8 cellular contexts compared by ENCODE assay signal in the genomic region with DNA sequence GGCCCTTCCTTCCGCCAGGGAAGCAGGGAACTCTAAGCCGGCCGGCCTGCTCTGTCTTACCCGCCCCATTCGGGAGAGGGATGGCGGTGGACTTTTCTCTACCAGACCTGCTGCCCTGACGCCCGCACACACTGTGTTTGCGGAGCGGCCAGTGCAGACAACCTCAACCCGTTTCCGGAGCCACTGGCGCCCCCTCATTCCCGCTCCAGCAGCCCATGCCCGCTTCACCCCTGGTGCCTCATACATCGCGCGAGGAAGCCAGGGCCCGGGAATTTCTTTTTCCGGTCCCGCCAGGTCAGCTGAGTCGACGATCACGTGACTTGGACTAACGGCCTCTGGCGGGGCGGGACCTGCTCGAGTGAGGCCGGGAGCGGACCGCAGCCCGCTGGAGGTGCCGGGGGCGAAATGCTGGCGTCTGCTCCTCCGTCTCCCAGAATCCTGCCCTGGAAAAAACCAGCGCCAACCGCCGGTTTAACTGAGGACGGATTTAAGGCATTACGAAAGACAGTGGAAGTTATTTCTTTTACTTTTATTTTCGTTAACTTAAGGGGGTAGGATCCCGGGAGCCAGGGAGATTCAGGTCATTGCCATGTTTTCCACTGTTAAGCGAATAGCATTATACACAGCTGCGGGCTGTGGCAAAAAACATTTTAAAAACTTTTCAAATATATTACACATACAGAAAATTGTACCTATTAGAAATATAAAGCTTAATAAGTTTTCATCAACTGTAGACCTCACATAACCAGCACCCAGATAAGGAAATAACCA. TPM values are rescaled to one million over a fixed set of nuclear protein-coding genes. Genes with fewer than 3 reads are reported as not detected.
DNase-seq lines count a peak whose midpoint lies in the region; ATAC-seq, FAIRE-seq and TF ChIP-seq lines count a peak whose summit lies in the region.
"Not testable (repeated sequence)": the region's sequence is repeated elsewhere in the genome, so short reads cannot be mapped to it uniquely, and the experiment has no call there.

No MANE protein-coding gene starts in this region.

- 0 to 4% methylated on average over 5 to 31 of the region's 45 CpGs for WGBS in upper lobe of left lung, 2 donors

- H3K79me2 ChIP-seq in OCI-LY7 (ENCODE audit: insufficient read depth, low read depth, low read length); endothelial cell of umbilical vein (ENCODE audit: control insufficient read depth, insufficient read depth, low read length): not testable (repeated sequence)

- not testable (repeated sequence) for H2AFZ ChIP-seq in OCI-LY7 (ENCODE audit: low read length)
- H2AFZ ChIP-seq in endothelial cell of umbilical vein (ENCODE audit: low read depth, low read length), result peak overlapping the region; percentile 90

- H3K27ac ChIP-seq in OCI-LY7 (ENCODE audit: low read depth, low read length, poor library complexity, severe bottlenecking); endothelial cell of umbilical vein (ENCODE audit: insufficient read depth, low read depth, low read length): not testable (repeated sequence)
- H3K27ac ChIP-seq in upper lobe of left lung, result peak overlapping the region in 2 of 4 donors; percentile 64 to 69

- H3K9me2 ChIP-seq in OCI-LY7 (ENCODE audit: insufficient read depth, low read length), result not testable (repeated sequence)

- DNase-seq in OCI-LY7 (ENCODE audit: low spot score), result peak; percentile 60
- peak; percentile 92 to 94 for DNase-seq in activated T-cell treated with anti-CD3 and anti-CD28 coated beads, Interleukin-2, amount 50 U/mL, for 48 hours
- DNase-seq in endothelial cell of umbilical vein (ENCODE audit: low read depth, low spot score), result peak; percentile 87
- DNase-seq in left lobe of liver (ENCODE audit: low spot score), result peak; percentile 97
- DNase-seq in upper lobe of left lung, result peak; percentile 92

- BruUV-seq in OCI-LY7 (replicated peaks; lab: Mats Ljungman, UMichigan) (TSS peak; percentile 92), endothelial cell of umbilical vein (replicated peaks; lab: Mats Ljungman, UMichigan) (TSS peak; percentile 96)

- TF ChIP-seq POLR2A in GM15510 (IDR thresholded peaks at IDR 0.05; ENCODE audit: borderline replicate concordance, extremely low read depth, insufficient read length) (peak; percentile 45), upper lobe of left lung (IDR thresholded peaks at IDR 0.05) (peak in 1 of 4 donors; percentile 44)
- TF ChIP-seq POLR2A in endothelial cell of umbilical vein (IDR thresholded peaks at IDR 0.05; ENCODE audit: low read depth, low read length), result not testable (repeated sequence)

- peak; percentile 78 for ATAC-seq in HG02798 (IDR thresholded peaks at IDR 0.05; ENCODE audit: poor library complexity, unreplicated experiment)
- ATAC-seq in left lobe of liver, result peak; percentile 83
- ATAC-seq in upper lobe of left lung (ENCODE audit: low FRiP score in 2 of 2), result peak; percentile 94 to 97

- H3K9ac ChIP-seq in endothelial cell of umbilical vein (replicated peaks; ENCODE audit: extremely low read depth, insufficient read depth, low read length) (peak overlapping the region; percentile 23), skeletal muscle satellite cell (ENCODE audit: low read depth, low read length) (peak overlapping the region; percentile 78)

- H3K36me3 ChIP-seq in OCI-LY7 (ENCODE audit: insufficient read depth, low read length); endothelial cell of umbilical vein (ENCODE audit: control insufficient read depth in 2 of 2, extremely low read depth in 1 of 2, insufficient read depth in 2 of 2, low read length in 2 of 2); skeletal muscle satellite cell (ENCODE audit: insufficient read depth, low read length); upper lobe of left lung: not testable (repeated sequence)

- not testable (repeated sequence) for H3K27me3 ChIP-seq in endothelial cell of umbilical vein (ENCODE audit: control insufficient read depth in 2 of 2, insufficient read depth in 2 of 2, low read length in 2 of 2); skeletal muscle satellite cell (ENCODE audit: control insufficient read depth, insufficient read depth, low read length); upper lobe of left lung

- TF ChIP-seq CTCF in OCI-LY7 (conservative IDR thresholded peaks at IDR 0.05; ENCODE audit: low read length); endothelial cell of umbilical vein (IDR thresholded peaks at IDR 0.05; ENCODE audit: extremely low read depth in 1 of 2, insufficient read depth in 1 of 2, low read depth in 1 of 2, low read length in 2 of 2); upper lobe of left lung (IDR thresholded peaks at IDR 0.05): not testable (repeated sequence)

- H3K4me1 ChIP-seq in OCI-LY7 (ENCODE audit: insufficient read depth, low read length, poor library complexity, severe bottlenecking); endothelial cell of umbilical vein (ENCODE audit: control insufficient read depth, extremely low read depth, insufficient read depth, low read length); skeletal muscle satellite cell (ENCODE audit: control insufficient read depth, insufficient read depth, low read length); upper lobe of left lung: not testable (repeated sequence)

- not testable (repeated sequence) for H4K20me1 ChIP-seq in OCI-LY7 (ENCODE audit: insufficient read depth, low read length); endothelial cell of umbilical vein (replicated peaks; ENCODE audit: control insufficient read depth, extremely low read depth, insufficient read depth, low read length)

- dilution Hi-C loops in endothelial cell of umbilical vein (cut with MboI; ENCODE audit: extremely low pct_ligation_motif_present, low sequenced_read_pairs), result not testable (repeated sequence)

- H3K9me1 ChIP-seq in endothelial cell of umbilical vein (replicated peaks; ENCODE audit: control insufficient read depth, extremely low read depth, insufficient read depth, low read length), result not testable (repeated sequence)

- peak; percentile 84 for FAIRE-seq in endothelial cell of umbilical vein (lab: Jason Lieb, UNC)

- not testable (repeated sequence) for TF ChIP-seq EP300 in upper lobe of left lung (IDR thresholded peaks at IDR 0.05)

- not testable (repeated sequence) for H3K9me3 ChIP-seq in OCI-LY7 (ENCODE audit: low read length); endothelial cell of umbilical vein (replicated peaks; ENCODE audit: control insufficient read depth, insufficient read depth, low read length); skeletal muscle satellite cell (replicated peaks; ENCODE audit: low read length); upper lobe of left lung

- POLR2A ChIA-PET in OCI-LY7 (lab: Charles Lee); endothelial cell of umbilical vein (lab: Charles Lee): not testable (repeated sequence)

- intact Hi-C loops in OCI-LY7 (cut with micrococcal nuclease; ENCODE audit: unreplicated experiment); endothelial cell of umbilical vein (cut with micrococcal nuclease): not testable (repeated sequence)

- CTCF ChIA-PET in OCI-LY7 (lab: Charles Lee; ENCODE audit: unreplicated experiment); endothelial cell of umbilical vein (lab: Charles Lee): not testable (repeated sequence)

- peak overlapping the region; percentile 44 for H3K4me3 ChIP-seq in OCI-LY7 (ENCODE audit: low read depth, low read length, poor library complexity, severe bottlenecking)
- peak overlapping the region in 1 of 3 experiments; percentile 28 for H3K4me3 ChIP-seq in endothelial cell of umbilical vein (replicated peaks in 1 of 3; ENCODE audit: insufficient read depth in 1 of 3, low read depth in 1 of 3, low read length in 3 of 3)
- peak overlapping the region; percentile 69 for H3K4me3 ChIP-seq in skeletal muscle satellite cell (ENCODE audit: low read length)
- H3K4me3 ChIP-seq in upper lobe of left lung, result peak overlapping the region in 3 of 4 donors; percentile 46 to 53 (median 52)

- not testable (repeated sequence) for H3K4me2 ChIP-seq in OCI-LY7 (ENCODE audit: low read length); endothelial cell of umbilical vein (ENCODE audit: insufficient read depth, low read length)
- peak overlapping the region; percentile 83 for H3K4me2 ChIP-seq in skeletal muscle satellite cell (ENCODE audit: low read length)

RNA-seq across cellular contexts. Expression of a gene that starts 17.8 kb away (rescaled TPM):
- 0.76 TPM in 1 of 2 replicates, not detected in the other for total RNA-seq in OCI-LY7 (2014; rRNA removed; shearing (Covaris generic))
- 0.13 and 0.63 TPM in 2 replicates for total RNA-seq in OCI-LY7 (2022)
- total RNA-seq in endothelial cell of umbilical vein, result not detected in 2 replicates
- not detected in 2 replicates for polyA plus RNA-seq in endothelial cell of umbilical vein
- not detected in 2 replicates for polyA plus RNA-seq in endothelial cell of umbilical vein (2011; cell fraction: cytosol; rRNA removed)
- polyA plus RNA-seq in endothelial cell of umbilical vein (2011; cell fraction: nucleus; rRNA removed), result not detected in 2 replicates
- polyA plus RNA-seq in endothelial cell of umbilical vein (2012), result not detected in 2 replicates
- not detected in 2 replicates for polyA minus RNA-seq in endothelial cell of umbilical vein
- polyA minus RNA-seq in endothelial cell of umbilical vein (2011; cell fraction: cytosol; rRNA and poly(A)+ RNA removed), result not detected
- not detected in 2 replicates for polyA minus RNA-seq in endothelial cell of umbilical vein (2011; cell fraction: nucleus; rRNA and poly(A)+ RNA removed)
- 1.6 TPM for total RNA-seq in left lobe of liver
- 0.25 TPM in 1 of 2 replicates, not detected in the other for total RNA-seq in skeletal muscle satellite cell (2012; rRNA removed)
- under 1 TPM in 1 of 6 donors, not detected in 5; 0.30 TPM for total RNA-seq in upper lobe of left lung

RNA-seq across cellular contexts. Expression of a gene that starts 30.2 kb away (rescaled TPM):
- not detected in 2 replicates for total RNA-seq in OCI-LY7 (2014; rRNA removed; shearing (Covaris generic))
- total RNA-seq in OCI-LY7 (2022) (not detected in 2 replicates), endothelial cell of umbilical vein (not detected in 2 replicates), left lobe of liver (0.30 TPM), upper lobe of left lung (1 to 10 TPM in 2 of 6 donors, under 1 TPM in 1, not detected in 3; under 0.01 to 2.5 (median 1.3) TPM)
- polyA plus RNA-seq in endothelial cell of umbilical vein, result not detected in 2 replicates
- polyA plus RNA-seq in endothelial cell of umbilical vein (2011; cell fraction: cytosol; rRNA removed), result not detected in 2 replicates
- not detected in 2 replicates for polyA plus RNA-seq in endothelial cell of umbilical vein (2011; cell fraction: nucleus; rRNA removed)
- polyA plus RNA-seq in endothelial cell of umbilical vein (2012), result not detected in 2 replicates
- polyA minus RNA-seq in endothelial cell of umbilical vein, result not detected in 2 replicates
- not detected for polyA minus RNA-seq in endothelial cell of umbilical vein (2011; cell fraction: cytosol; rRNA and poly(A)+ RNA removed)
- polyA minus RNA-seq in endothelial cell of umbilical vein (2011; cell fraction: nucleus; rRNA and poly(A)+ RNA removed), result not detected in 2 replicates
- under 0.01 and 0.25 TPM in 2 replicates for total RNA-seq in skeletal muscle satellite cell (2012; rRNA removed)
